ENCODE assay signal across 8 cellular contexts in the genomic region with DNA sequence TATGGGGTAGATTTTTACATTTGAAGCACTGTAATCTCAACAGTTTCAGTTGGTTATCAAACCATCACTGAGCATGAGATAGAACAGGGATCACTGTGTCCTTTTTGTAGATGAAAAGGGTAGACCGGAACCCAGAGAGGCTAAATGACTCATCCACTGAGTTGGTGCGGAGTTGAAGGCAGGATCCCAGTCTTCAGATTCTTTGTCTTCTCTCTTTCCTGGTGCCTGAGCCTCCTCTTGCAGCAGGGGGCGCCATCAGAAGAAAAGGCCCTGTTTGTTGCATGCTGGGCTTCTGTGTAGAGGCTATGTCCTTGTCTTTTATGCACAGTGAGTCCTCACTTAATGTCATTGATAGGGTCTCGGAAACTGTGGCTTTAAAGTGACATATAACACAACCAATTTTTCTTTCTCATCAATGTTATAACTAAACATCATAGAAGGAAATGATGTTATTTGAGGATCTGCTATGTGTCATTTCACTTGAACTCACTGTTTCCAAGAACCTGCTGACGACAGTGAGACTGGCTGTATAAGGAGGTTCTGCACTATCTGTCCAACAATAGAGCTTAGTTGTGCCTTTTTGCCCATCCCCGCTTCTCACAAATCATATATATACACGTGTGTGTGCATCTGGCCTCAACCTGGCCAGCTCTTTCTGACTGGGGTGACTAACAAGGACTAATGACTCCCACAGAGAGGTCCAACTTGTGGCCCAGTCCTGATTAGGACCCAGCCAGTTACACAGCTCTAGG. TPM values are rescaled to one million over a fixed set of nuclear protein-coding genes. Genes with fewer than 3 reads are reported as not detected.
DNase-seq lines count a peak whose midpoint lies in the region; ATAC-seq, FAIRE-seq and TF ChIP-seq lines count a peak whose summit lies in the region.

No MANE protein-coding gene starts in this region.

- H3K79me2 ChIP-seq in OCI-LY3 (ENCODE audit: low read length) = peaks cover under 1% of the 10 kb centered on the region; the same call in 1 of the 2 replicates

- no peaks in the 10 kb centered on the region for H4K20me1 ChIP-seq in OCI-LY3 (ENCODE audit: insufficient read depth, low read length)

- no peak for FAIRE-seq in H54 (lab: Jason Lieb, UNC)

- TF ChIP-seq CTCF in OCI-LY3 (IDR thresholded peaks at IDR 0.05; ENCODE audit: low read depth, low read length) = peak; percentile 78

- H3K27ac ChIP-seq in OCI-LY3 (ENCODE audit: low read length) = no peak overlapping the region

- H2AFZ ChIP-seq in OCI-LY3 (ENCODE audit: low read depth, low read length) = no peak overlapping the region

- H3K27me3 ChIP-seq in OCI-LY3 (ENCODE audit: low read depth, low read length) = no peaks in the 10 kb centered on the region

- no peak for ATAC-seq in GM19023 (IDR thresholded peaks at IDR 0.05; ENCODE audit: unreplicated experiment)

- H3K36me3 ChIP-seq in OCI-LY3 (replicated peaks; ENCODE audit: low read depth, low read length) = peaks cover 66% of the 10 kb centered on the region

- H3K4me2 ChIP-seq in OCI-LY3 (ENCODE audit: low read length) = no peak overlapping the region

- no peak for TF ChIP-seq POLR2A in H54 (IDR thresholded peaks at IDR 0.05; ENCODE audit: low read depth, low read length)

- H3K4me3 ChIP-seq in OCI-LY3 (ENCODE audit: low read length) = no peak overlapping the region

- no peaks in the 10 kb centered on the region for H3K9me3 ChIP-seq in OCI-LY3 (ENCODE audit: insufficient read depth, low read length)

- DNase-seq in COLO829 (ENCODE audit: low spot score) = peak; percentile 96
- DNase-seq in H54 (ENCODE audit: insufficient read length, low spot score) = peak; percentile 95
- DNase-seq in activated T-cell treated with anti-CD3 and anti-CD28 coated beads for 4 hours = peak; percentile 65
- DNase-seq in fibroblast of the conjunctiva (ENCODE audit: low read depth) = peak; percentile 17
- DNase-seq in stimulated activated CD4-positive, alpha-beta T cell treated with anti-CD3 and anti-CD28 coated beads, Interleukin-15, amount 100 ng/mL, for 1 hour (ENCODE audit: low read depth in 1 of 2, low spot score in 1 of 2) = peak; percentile 46 to 68
- DNase-seq in mesenteric fat pad (ENCODE audit: low spot score) = no peak

- no peaks in the 10 kb centered on the region for H3K4me1 ChIP-seq in OCI-LY3 (ENCODE audit: low read length)

- H3K9ac ChIP-seq in OCI-LY3 (ENCODE audit: low read length) = no peak overlapping the region

RNA-seq across cellular contexts. Expression of a gene that starts 14.3 kb away (rescaled TPM):
- total RNA-seq in mesenteric fat pad = 19.1 TPM

RNA-seq across cellular contexts. Expression of a gene that starts 29.8 kb away (rescaled TPM):
- total RNA-seq in mesenteric fat pad = 5.1 TPM

RNA-seq across cellular contexts. Expression of a gene that starts 52.3 kb away (rescaled TPM):
- total RNA-seq in mesenteric fat pad = 12.2 TPM
